ENCODE assay signal across 1 cellular context in genomic region chr12:67535176-67535575, GRCh38.
TF ChIP-seq lines count a peak whose summit lies in the region.

No MANE protein-coding gene starts in this region.

TF ChIP-seq in H1, 55 proteins besides CTCF, POLR2A, EP300 and RAD21 (continued from another document):
- TF ChIP-seq, protein P1, sequence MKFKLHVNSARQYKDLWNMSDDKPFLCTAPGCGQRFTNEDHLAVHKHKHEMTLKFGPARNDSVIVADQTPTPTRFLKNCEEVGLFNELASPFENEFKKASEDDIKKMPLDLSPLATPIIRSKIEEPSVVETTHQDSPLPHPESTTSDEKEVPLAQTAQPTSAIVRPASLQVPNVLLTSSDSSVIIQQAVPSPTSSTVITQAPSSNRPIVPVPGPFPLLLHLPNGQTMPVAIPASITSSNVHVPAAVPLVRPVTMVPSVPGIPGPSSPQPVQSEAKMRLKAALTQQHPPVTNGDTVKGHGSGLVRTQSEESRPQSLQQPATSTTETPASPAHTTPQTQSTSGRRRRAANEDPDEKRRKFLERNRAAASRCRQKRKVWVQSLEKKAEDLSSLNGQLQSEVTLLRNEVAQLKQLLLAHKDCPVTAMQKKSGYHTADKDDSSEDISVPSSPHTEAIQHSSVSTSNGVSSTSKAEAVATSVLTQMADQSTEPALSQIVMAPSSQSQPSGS (IDR thresholded peaks at IDR 0.05; ENCODE audit: low read length), result no peak
- TF ChIP-seq YY1 (IDR thresholded peaks at IDR 0.05; ENCODE audit: low read depth, low read length) (no peak), BACH1 (IDR thresholded peaks at IDR 0.05; ENCODE audit: low read length) (no peak), MAFK (IDR thresholded peaks at IDR 0.05; ENCODE audit: low read depth, low read length) (no peak), TAF7 (optimal IDR thresholded peaks at IDR 0.05; ENCODE audit: borderline replicate concordance, low read depth, low read length) (no peak), EGR1 (IDR thresholded peaks at IDR 0.05; ENCODE audit: borderline replicate concordance, low read depth, low read length) (no peak), BRCA1 (IDR thresholded peaks at IDR 0.05; ENCODE audit: low read depth, low read length) (no peak), NRF1 (IDR thresholded peaks at IDR 0.05; ENCODE audit: low read depth, low read length) (no peak), GABPA (IDR thresholded peaks at IDR 0.05; ENCODE audit: borderline replicate concordance, insufficient read depth, low read length) (no peak), RNF2 (IDR thresholded peaks at IDR 0.05; ENCODE audit: borderline replicate concordance, low read depth, low read length, missing control alignments, poor library complexity, severe bottlenecking) (no peak), CTBP2 (IDR thresholded peaks at IDR 0.05; ENCODE audit: borderline replicate concordance, insufficient read depth, insufficient read length, low read length) (no peak)
TF ChIP-seq in H1: peak in this region for 0.
